In genomic region chr3:190629088-190629487, GRCh38 we compare ENCODE assay signal across 17 cellular contexts.
DNase-seq lines count a peak whose midpoint lies in the region; ATAC-seq and TF ChIP-seq lines count a peak whose summit lies in the region.
"Had no signal": no experiment of that assay in that cellular context is flagged by ENCODE, and none has a peak within 500 bp of the region (broad histone marks: within the 10 kb centered on the region; RNA-seq: fewer than 3 reads in every experiment).

No MANE protein-coding gene starts in this region.

- intact Hi-C loops in activated CD8-positive, alpha-beta T cell treated with anti-CD3 and anti-CD28 coated beads for 36 hours (cut with micrococcal nuclease), result no loop called here

- POLR2A ChIA-PET in activated CD8-positive, alpha-beta T cell treated with anti-CD3 and anti-CD28 coated beads for 36 hours (lab: Charles Lee), result no interaction called here
- POLR2A ChIA-PET in activated CD8-positive, alpha-beta T cell treated with anti-CD3 and anti-CD28 coated beads, Interleukin-2, amount 10 ng/mL, durations not matched to agents 7 days and 5 days (lab: Charles Lee), result no interaction called here

- H3K4me1 Mint-ChIP-seq in activated CD8-positive, alpha-beta T cell treated with anti-CD3 and anti-CD28 coated beads for 36 hours (ENCODE audit: low read depth), result peaks cover 15% of the 10 kb centered on the region
- H3K4me1 Mint-ChIP-seq in activated CD8-positive, alpha-beta T cell treated with anti-CD3 and anti-CD28 coated beads, Interleukin-2, amount 10 ng/mL, durations not matched to agents 7 days and 5 days (ENCODE audit: low read depth), result peaks cover 16% of the 10 kb centered on the region
- peaks cover 15% of the 10 kb centered on the region for H3K4me1 Mint-ChIP-seq in stimulated activated naive CD8-positive, alpha-beta T cell treated with anti-CD3 and anti-CD28 coated beads, Interleukin-15, amount 100 ng/mL, for 72 hours
- H3K4me1 Mint-ChIP-seq in activated T-helper 17 cell treated with anti-CD3 and anti-CD28 coated beads, Interleukin-2, amount 50 U/mL, for 72 hours, result no peaks in the 10 kb centered on the region

- H3K27ac Mint-ChIP-seq in activated CD8-positive, alpha-beta T cell treated with anti-CD3 and anti-CD28 coated beads for 36 hours, result no peak overlapping the region
- no peak overlapping the region for H3K27ac Mint-ChIP-seq in activated CD8-positive, alpha-beta T cell treated with anti-CD3 and anti-CD28 coated beads, Interleukin-2, amount 10 ng/mL, durations not matched to agents 7 days and 5 days
- no peak overlapping the region for H3K27ac Mint-ChIP-seq in stimulated activated naive CD8-positive, alpha-beta T cell treated with anti-CD3 and anti-CD28 coated beads, Interleukin-15, amount 100 ng/mL, for 72 hours
- H3K27ac Mint-ChIP-seq in activated T-helper 17 cell treated with anti-CD3 and anti-CD28 coated beads, Interleukin-2, amount 50 U/mL, for 72 hours, result no peak overlapping the region
- H3K27ac Mint-ChIP-seq: B cell; CD4-positive, alpha-beta T cell; CD8-positive, alpha-beta T cell had no signal

- peak; percentile 34 to 56 for ATAC-seq in activated CD4-positive, CD25-positive, alpha-beta regulatory T cell treated with anti-CD3 and anti-CD28 coated beads, Interleukin-2, amount 50 U/mL, for 24 hours
- peak; percentile 39 for ATAC-seq in activated CD8-positive, alpha-beta T cell treated with anti-CD3 and anti-CD28 coated beads for 36 hours
- no peak for ATAC-seq in activated CD8-positive, alpha-beta T cell treated with anti-CD3 and anti-CD28 coated beads, Interleukin-2, amount 10 ng/mL, durations not matched to agents 7 days and 5 days
- peak; percentile 26 for ATAC-seq in stimulated activated naive CD8-positive, alpha-beta T cell treated with anti-CD3 and anti-CD28 coated beads, Interleukin-15, amount 100 ng/mL, for 72 hours
- ATAC-seq in stimulated activated naive CD8-positive, alpha-beta T cell treated with anti-CD3 and anti-CD28 coated beads, Interleukin-15, Interleukin-2, amounts not matched to agents 100 U/mL and 50 U/mL, for 24 hours, result no peak
- ATAC-seq in activated T-helper 17 cell treated with anti-CD3 and anti-CD28 coated beads, Interleukin-2, amount 50 U/mL, for 72 hours (replicated peaks), result peak; percentile 23
- ATAC-seq in GM19452 (IDR thresholded peaks at IDR 0.05; ENCODE audit: unreplicated experiment), result no peak
- ATAC-seq: A549; CD8-positive, alpha-beta T cell had no signal

- no peaks in the 10 kb centered on the region for H3K9me3 Mint-ChIP-seq in activated CD8-positive, alpha-beta T cell treated with anti-CD3 and anti-CD28 coated beads for 36 hours
- H3K9me3 Mint-ChIP-seq in activated CD8-positive, alpha-beta T cell treated with anti-CD3 and anti-CD28 coated beads, Interleukin-2, amount 10 ng/mL, durations not matched to agents 7 days and 5 days (ENCODE audit: insufficient read depth), result no peaks in the 10 kb centered on the region
- H3K9me3 Mint-ChIP-seq in stimulated activated naive CD8-positive, alpha-beta T cell treated with anti-CD3 and anti-CD28 coated beads, Interleukin-15, amount 100 ng/mL, for 72 hours, result no peaks in the 10 kb centered on the region
- H3K9me3 Mint-ChIP-seq in activated T-helper 17 cell treated with anti-CD3 and anti-CD28 coated beads, Interleukin-2, amount 50 U/mL, for 72 hours, result no peaks in the 10 kb centered on the region
- H3K9me3 Mint-ChIP-seq: CD4-positive, alpha-beta T cell; CD8-positive, alpha-beta T cell had no signal

- H3K4me3 Mint-ChIP-seq in activated CD8-positive, alpha-beta T cell treated with anti-CD3 and anti-CD28 coated beads for 36 hours, result no peak overlapping the region
- H3K4me3 Mint-ChIP-seq in activated CD8-positive, alpha-beta T cell treated with anti-CD3 and anti-CD28 coated beads, Interleukin-2, amount 10 ng/mL, durations not matched to agents 7 days and 5 days, result no peak overlapping the region
- H3K4me3 Mint-ChIP-seq in stimulated activated naive CD8-positive, alpha-beta T cell treated with anti-CD3 and anti-CD28 coated beads, Interleukin-15, amount 100 ng/mL, for 72 hours, result no peak overlapping the region
- no peak overlapping the region for H3K4me3 Mint-ChIP-seq in activated T-helper 17 cell treated with anti-CD3 and anti-CD28 coated beads, Interleukin-2, amount 50 U/mL, for 72 hours
- H3K4me3 Mint-ChIP-seq: B cell; CD4-positive, alpha-beta T cell; CD8-positive, alpha-beta T cell had no signal

- CTCF ChIA-PET in activated CD8-positive, alpha-beta T cell treated with anti-CD3 and anti-CD28 coated beads for 36 hours (lab: Charles Lee), result interaction anchor here (0.7 to 1.7 kb wide), 2 partner anchors 21 to 114 kb away, joined by 3 read pairs; no protein-coding TSS in a partner anchor
- CTCF ChIA-PET in activated CD8-positive, alpha-beta T cell treated with anti-CD3 and anti-CD28 coated beads, Interleukin-2, amount 10 ng/mL, durations not matched to agents 7 days and 5 days (lab: Charles Lee), result interaction anchor here (0.9 to 1.6 kb wide), 2 partner anchors 11 to 13 kb away, joined by 3 to 6 read pairs; no protein-coding TSS in a partner anchor

- peaks cover 14% of the 10 kb centered on the region for H3K36me3 Mint-ChIP-seq in activated CD8-positive, alpha-beta T cell treated with anti-CD3 and anti-CD28 coated beads for 36 hours (ENCODE audit: low read depth)
- peaks cover 21% of the 10 kb centered on the region for H3K36me3 Mint-ChIP-seq in activated CD8-positive, alpha-beta T cell treated with anti-CD3 and anti-CD28 coated beads, Interleukin-2, amount 10 ng/mL, durations not matched to agents 7 days and 5 days (ENCODE audit: low read depth)
- H3K36me3 Mint-ChIP-seq in activated T-helper 17 cell treated with anti-CD3 and anti-CD28 coated beads, Interleukin-2, amount 50 U/mL, for 72 hours (ENCODE audit: low read depth), result peaks cover 29% of the 10 kb centered on the region

- no peak for TF ChIP-seq CTCF in activated CD8-positive, alpha-beta T cell treated with anti-CD3 and anti-CD28 coated beads for 36 hours (IDR thresholded peaks at IDR 0.05)

- H3K27me3 Mint-ChIP-seq in activated CD8-positive, alpha-beta T cell treated with anti-CD3 and anti-CD28 coated beads for 36 hours, result no peaks in the 10 kb centered on the region
- no peaks in the 10 kb centered on the region for H3K27me3 Mint-ChIP-seq in activated CD8-positive, alpha-beta T cell treated with anti-CD3 and anti-CD28 coated beads, Interleukin-2, amount 10 ng/mL, durations not matched to agents 7 days and 5 days (ENCODE audit: low read depth)
- H3K27me3 Mint-ChIP-seq in stimulated activated naive CD8-positive, alpha-beta T cell treated with anti-CD3 and anti-CD28 coated beads, Interleukin-15, amount 100 ng/mL, for 72 hours, result no peaks in the 10 kb centered on the region
- no peaks in the 10 kb centered on the region for H3K27me3 Mint-ChIP-seq in activated T-helper 17 cell treated with anti-CD3 and anti-CD28 coated beads, Interleukin-2, amount 50 U/mL, for 72 hours
- H3K27me3 Mint-ChIP-seq: B cell; CD4-positive, alpha-beta T cell had no signal

- DNase-seq in activated CD4-positive, CD25-positive, alpha-beta regulatory T cell treated with anti-CD3 and anti-CD28 coated beads, Interleukin-2, amount 50 U/mL, for 72 hours, result no peak
- DNase-seq in activated CD8-positive, alpha-beta T cell treated with anti-CD3 and anti-CD28 coated beads for 36 hours, result no peak
- no peak for DNase-seq in activated CD8-positive, alpha-beta T cell treated with anti-CD3 and anti-CD28 coated beads, Interleukin-2, amount 10 ng/mL, durations not matched to agents 7 days and 5 days
- DNase-seq in stimulated activated naive CD8-positive, alpha-beta T cell treated with anti-CD3 and anti-CD28 coated beads, Interleukin-15, amount 100 ng/mL, for 72 hours, result no peak
- DNase-seq in stimulated activated naive CD8-positive, alpha-beta T cell treated with anti-CD3 and anti-CD28 coated beads, Interleukin-15, Interleukin-2, amounts not matched to agents 100 U/mL and 50 U/mL, for 24 hours, result no peak
- DNase-seq: AML-193; Caco-2; Calu3; CD4-positive, alpha-beta T cell; CD8-positive, alpha-beta T cell; DMS79 treated with DMSO at 0.1 percent for 48 hours; GF-D8 had no signal

Comparison
In these comparisons a context has a peak if more than half of its experiments do, and no peak if none do; other contexts are left out.
1. ATAC-seq: peak in activated CD4-positive, CD25-positive, alpha-beta regulatory T cell treated with anti-CD3 and anti-CD28 coated beads, Interleukin-2, amount 50 U/mL, for 24 hours (2 of 2), activated CD8-positive, alpha-beta T cell treated with anti-CD3 and anti-CD28 coated beads for 36 hours (single experiment), stimulated activated naive CD8-positive, alpha-beta T cell treated with anti-CD3 and anti-CD28 coated beads, Interleukin-15, amount 100 ng/mL, for 72 hours (single experiment) and activated T-helper 17 cell treated with anti-CD3 and anti-CD28 coated beads, Interleukin-2, amount 50 U/mL, for 72 hours (single experiment); none in activated CD8-positive, alpha-beta T cell treated with anti-CD3 and anti-CD28 coated beads, Interleukin-2, amount 10 ng/mL, durations not matched to agents 7 days and 5 days (single experiment), stimulated activated naive CD8-positive, alpha-beta T cell treated with anti-CD3 and anti-CD28 coated beads, Interleukin-15, Interleukin-2, amounts not matched to agents 100 U/mL and 50 U/mL, for 24 hours (single experiment) and GM19452 (single experiment).